31 cellular contexts compared by ENCODE assay signal in genomic region chr6:29263001-29263400, GRCh38. TPM values are rescaled to one million over a fixed set of nuclear protein-coding genes. Genes with fewer than 3 reads are reported as not detected.
DNase-seq lines count a peak whose midpoint lies in the region; ATAC-seq, FAIRE-seq and TF ChIP-seq lines count a peak whose summit lies in the region.
"Had no signal": no experiment of that assay in that cellular context is flagged by ENCODE, and none has a peak within 500 bp of the region (broad histone marks: within the 10 kb centered on the region; RNA-seq: fewer than 3 reads in every experiment).

No MANE protein-coding gene starts in this region.

- FAIRE-seq in K562 (lab: Jason Lieb, UNC): no peak
- FAIRE-seq: A204.1, G401.6, GM12891, GM19239 had no signal

- no TSS peak for BruUV-seq in K562 (replicated peaks; lab: Mats Ljungman, UMichigan)

- peak; percentile 29; the same call in 1 of the 2 replicates for TF ChIP-seq EP300 in K562 (IDR thresholded peaks at IDR 0.05; ENCODE audit: low read length)

- H2BK15ac ChIP-seq in mesendoderm (replicated peaks; ENCODE audit: low read depth): no peak overlapping the region

- H4K20me1 ChIP-seq in K562 (replicated peaks; ENCODE audit: control insufficient read depth, insufficient read depth, low read length): no peaks in the 10 kb centered on the region
- H4K20me1 ChIP-seq: BLaER1 had no signal

- H3K27ac ChIP-seq in K562 (ENCODE audit: extremely low read depth, low read depth, low read length) (no peak overlapping the region), mesendoderm (ENCODE audit: low read depth, low read length) (no peak overlapping the region)
- H3K27ac ChIP-seq: BLaER1 had no signal

- no peak for TF ChIP-seq RAD21 in K562 (CRISPR knock-in tag; conservative IDR thresholded peaks at IDR 0.05 in 1 of 2, IDR thresholded peaks at IDR 0.05 in 1 of 2)

- H3K4me3 Mint-ChIP-seq in chondrocyte (ENCODE audit: unreplicated experiment): no peak overlapping the region
- H3K4me3 Mint-ChIP-seq: CD14-positive monocyte; CD4-positive, alpha-beta memory T cell; CD4-positive, CD25-positive, alpha-beta regulatory T cell; CD8-positive, alpha-beta memory T cell had no signal

- H3K4me3 ChIP-seq in K562 (no peak overlapping the region), mesendoderm (ENCODE audit: low read length) (no peak overlapping the region)
- H3K4me3 ChIP-seq: BLaER1 had no signal

- no peaks in the 10 kb centered on the region for H3K9me3 ChIP-seq in K562 (replicated peaks; ENCODE audit: control insufficient read depth, insufficient read depth, low read depth, low read length)
- H3K9me3 ChIP-seq: BE2C had no signal

- H2BK5ac ChIP-seq in mesendoderm (ENCODE audit: low read length): no peak overlapping the region

- no peaks in the 10 kb centered on the region for H3K4me1 Mint-ChIP-seq in chondrocyte (ENCODE audit: low read depth)
- H3K4me1 Mint-ChIP-seq: CD14-positive monocyte; CD4-positive, alpha-beta memory T cell; CD4-positive, CD25-positive, alpha-beta regulatory T cell; CD8-positive, alpha-beta memory T cell had no signal

- in situ Hi-C loops in K562 (cut with MboI) (no loop called here), G401 (cut with HindIII; ENCODE audit: low sequenced_read_pairs) (no loop called here)

- H2AFZ ChIP-seq in K562 (ENCODE audit: low read depth, low read length): no peak overlapping the region

- no peak overlapping the region for H4K5ac ChIP-seq in mesendoderm (ENCODE audit: low read length)

- H3K79me1 ChIP-seq in mesendoderm (ENCODE audit: low read length): no peaks in the 10 kb centered on the region

- no peaks in the 10 kb centered on the region for H3K9me1 ChIP-seq in K562 (ENCODE audit: control insufficient read depth, insufficient read depth, low read length)

- TF ChIP-seq CTCF in K562 (IDR thresholded peaks at IDR 0.05 in 2 of 3, conservative IDR thresholded peaks at IDR 0.05 in 1 of 3; ENCODE audit: insufficient read depth in 2 of 3, low read depth in 1 of 3, low read length in 3 of 3) (no peak), chondrocyte (IDR thresholded peaks at IDR 0.05) (no peak)

- no peaks in the 10 kb centered on the region for H3K36me3 Mint-ChIP-seq in chondrocyte (ENCODE audit: low read depth)
- H3K36me3 Mint-ChIP-seq: CD14-positive monocyte; CD4-positive, alpha-beta memory T cell; CD4-positive, CD25-positive, alpha-beta regulatory T cell; CD8-positive, alpha-beta memory T cell had no signal

- ATAC-seq in K562 (no peak), HG03460 (IDR thresholded peaks at IDR 0.05; ENCODE audit: unreplicated experiment) (no peak)

- H3K4ac ChIP-seq in mesendoderm (ENCODE audit: low read depth, low read length): no peak overlapping the region

- H2BK120ac ChIP-seq in mesendoderm (ENCODE audit: low read depth, low read length): no peak overlapping the region

- peaks cover 3% of the 10 kb centered on the region for H3K9me3 Mint-ChIP-seq in chondrocyte (ENCODE audit: low read depth)

- no peak overlapping the region for H3K56ac ChIP-seq in mesendoderm (ENCODE audit: low read length)

- no peak overlapping the region for H4K8ac ChIP-seq in mesendoderm (ENCODE audit: low read depth, low read length)

- H3K4me2 ChIP-seq in K562 (ENCODE audit: insufficient read depth, low read length): peak overlapping the region; percentile 10; the same call in 1 of the 2 replicates
- H3K4me2 ChIP-seq in mesendoderm (ENCODE audit: low read length): no peak overlapping the region
- H3K4me2 ChIP-seq: BLaER1 had no signal

- no peak overlapping the region for H2AK5ac ChIP-seq in mesendoderm (ENCODE audit: low read length)

- H3K27ac Mint-ChIP-seq in chondrocyte (ENCODE audit: unreplicated experiment): no peak overlapping the region
- H3K27ac Mint-ChIP-seq: CD14-positive monocyte; CD4-positive, alpha-beta memory T cell; CD4-positive, CD25-positive, alpha-beta regulatory T cell; CD8-positive, alpha-beta memory T cell had no signal

- intact Hi-C loops in K562 (cut with micrococcal nuclease): no loop called here

- no peaks in the 10 kb centered on the region for H3K79me2 ChIP-seq in K562 (ENCODE audit: control insufficient read depth, insufficient read depth, low read length)
- no peaks in the 10 kb centered on the region for H3K79me2 ChIP-seq in mesendoderm (ENCODE audit: control insufficient read depth, insufficient read depth, low read length)

- H3K23ac ChIP-seq in mesendoderm (ENCODE audit: low read length): no peak overlapping the region

- POLR2A ChIA-PET in K562 (lab: Yijun Ruan, JAX): interaction anchor here (0.8 kb wide), 1 partner anchor 9 kb away, joined by 3 read pairs; no protein-coding TSS in a partner anchor

- WGBS in K562 (ENCODE audit: insufficient coverage, low coverage, missing lambda C conversion rate): 0% methylated on average over 3 of the region's 3 CpGs
- WGBS in mesendoderm (ENCODE audit: extremely low coverage, insufficient coverage, low lambda C conversion rate): no CpG with 5 or more reads among the region's 3 CpGs

- H3K27me3 Mint-ChIP-seq in chondrocyte (ENCODE audit: low read depth): peaks cover 5% of the 10 kb centered on the region

- peak; percentile 48 for DNase-seq in OCI-M1 (lab: John Stamatoyannopoulos, UW)
- peak; percentile 26 for DNase-seq in OCI-M2 (lab: John Stamatoyannopoulos, UW; ENCODE audit: unreplicated experiment)
- DNase-seq in K562 (ENCODE audit: extremely low read depth in 1 of 4, low spot score in 3 of 4): peak in 1 of 4 experiments; percentile 27
- DNase-seq in mesendoderm: peak; percentile 41
- no peak for DNase-seq in G401 (ENCODE audit: low spot score)
- DNase-seq in chondrocyte (ENCODE audit: low spot score): no peak
- DNase-seq: 8988T; ACHN; BE2C; C1 segment of cervical spinal cord; CD4-positive, alpha-beta memory T cell; CD4-positive, CD25-positive, alpha-beta regulatory T cell; CD8-positive, alpha-beta memory T cell; COR-L47; DMS 273 treated with DMSO at 0.1 percent for 48 hours; DMS153; DMS53; DMS79; DND-41; EL; GF-D8 had no signal

- CTCF ChIA-PET in K562 (lab: Yijun Ruan, JAX; ENCODE audit: low intra/inter-chr PET ratio): no interaction called here

- no peak overlapping the region for H3K18ac ChIP-seq in mesendoderm (ENCODE audit: low read length)

- H3K27me3 ChIP-seq in K562 (ENCODE audit: control insufficient read depth in 2 of 2, insufficient read depth in 2 of 2, low read length in 2 of 2) (no peaks in the 10 kb centered on the region), mesendoderm (ENCODE audit: insufficient read depth, low read length, poor library complexity) (no peaks in the 10 kb centered on the region)
- H3K27me3 ChIP-seq: BE2C, BLaER1 had no signal

- H3K36me3 ChIP-seq in K562 (ENCODE audit: control insufficient read depth, insufficient read depth, low read length): no peaks in the 10 kb centered on the region
- H3K36me3 ChIP-seq in mesendoderm (ENCODE audit: control insufficient read depth, insufficient read depth, low read length): no peaks in the 10 kb centered on the region
- H3K36me3 ChIP-seq: BE2C, BLaER1 had no signal

- TF ChIP-seq POLR2A in K562 (conservative IDR thresholded peaks at IDR 0.05): no peak

- no peak overlapping the region for H3K9ac ChIP-seq in K562 (ENCODE audit: insufficient read depth in 1 of 2, low read depth in 2 of 2, low read length in 2 of 2)
- no peak overlapping the region for H3K9ac ChIP-seq in mesendoderm (ENCODE audit: low read length)
- H3K9ac ChIP-seq: BLaER1 had no signal

- peaks cover 0 to 5% of the 10 kb centered on the region in 2 experiments; a peak in 1 of 5 replicates for H3K4me1 ChIP-seq in K562 (replicated peaks in 1 of 2; ENCODE audit: control insufficient read depth in 2 of 2, insufficient read depth in 2 of 2, low read length in 2 of 2)
- H3K4me1 ChIP-seq in mesendoderm (ENCODE audit: control insufficient read depth, low read depth, low read length): no peaks in the 10 kb centered on the region
- H3K4me1 ChIP-seq: BE2C, BLaER1 had no signal

TF ChIP-seq in K562, 482 proteins besides CTCF, POLR2A, EP300 and RAD21 (continues in another document):
- TF ChIP-seq ID3 (CRISPR knock-in tag; IDR thresholded peaks at IDR 0.05) (no peak), ID3 (tag; IDR thresholded peaks at IDR 0.05) (no peak), ETV5 (CRISPR knock-in tag; IDR thresholded peaks at IDR 0.05; ENCODE audit: low read depth) (no peak), ZNF121 (CRISPR knock-in tag; conservative IDR thresholded peaks at IDR 0.05) (no peak), KLF16 (IDR thresholded peaks at IDR 0.05) (peak; percentile 28; the same call in 1 of the 2 replicates), STAT5A (IDR thresholded peaks at IDR 0.05; ENCODE audit: borderline replicate concordance, low read length) (no peak), NCOR1 (IDR thresholded peaks at IDR 0.05) (peak; percentile 49), GABPB2 (CRISPR knock-in tag; conservative IDR thresholded peaks at IDR 0.05) (no peak), GABPB1 (CRISPR knock-in tag; IDR thresholded peaks at IDR 0.05) (no peak), ZNF143 (CRISPR knock-in tag; IDR thresholded peaks at IDR 0.05) (no peak), HNRNPL (IDR thresholded peaks at IDR 0.05; ENCODE audit: low read depth, low read length) (no peak)

RNA-seq across cellular contexts. Expression of gene OR14J1, which starts 38.5 kb away (rescaled TPM):
- total RNA-seq in K562 (2011; cell fraction: chromatin; rRNA removed; ENCODE audit: low replicate concordance): 0.18 TPM in 1 of 2 replicates, not detected in the other
- not detected in 2 replicates for total RNA-seq in K562 (2011; cell fraction: nucleolus; rRNA removed)
- total RNA-seq in K562 (2011; cell fraction: nucleoplasm; rRNA removed): 0.07 and 0.53 TPM in 2 replicates
- not detected in 2 replicates for total RNA-seq in K562 (2014; rRNA removed)
- not detected in 2 replicates for total RNA-seq in K562 (2014; rRNA removed; fragmentation: Illumina TruSeq; extraction: Trizol)
- total RNA-seq in K562 (2015; rRNA removed; fragmentation: Illumina TruSeq; extraction: Trizol): not detected in 2 replicates
- total RNA-seq in K562 (2021): not detected in 2 replicates
- polyA plus RNA-seq in K562 (2011; rRNA removed): not detected in 2 replicates
- not detected in 2 replicates for polyA plus RNA-seq in K562 (2011; cell fraction: cytosol; rRNA removed)
- polyA plus RNA-seq in K562 (2011; cell fraction: nucleus; rRNA removed): not detected in 2 replicates
- polyA plus RNA-seq in K562 (2012): not detected in 2 replicates
- not detected in 2 replicates for polyA plus RNA-seq in K562 (2014; fragmentation: Illumina TruSeq; extraction: Trizol)
- polyA plus RNA-seq in K562 (2014; fragmentation: Nextera tagmentation; extraction: Ambion mirVana): not detected
- not detected in 2 replicates for polyA plus RNA-seq in K562 (2014; rRNA removed)
- polyA minus RNA-seq in K562 (2011; rRNA and poly(A)+ RNA removed): not detected in 2 replicates
- not detected in 2 replicates for polyA minus RNA-seq in K562 (2011; cell fraction: cytosol; rRNA and poly(A)+ RNA removed)
- under 0.01 TPM in 1 of 2 replicates, not detected in the other for polyA minus RNA-seq in K562 (2011; cell fraction: nucleus; rRNA and poly(A)+ RNA removed)
- polyA plus RNA-seq in mesendoderm (2013, experiment 1 of 2): not detected
- polyA plus RNA-seq in mesendoderm (2013, experiment 2 of 2): not detected
- total RNA-seq in G401 (2014; rRNA removed; shearing (Covaris generic)): not detected in 2 replicates
- total RNA-seq in chondrocyte: not detected in 3 replicates
- total RNA-seq: A673; CD4-positive, alpha-beta memory T cell; CD4-positive, CD25-positive, alpha-beta regulatory T cell; CD8-positive, alpha-beta memory T cell; Daoy had no signal
- polyA plus RNA-seq: AG04450; CD14-positive monocyte; CD4-positive, alpha-beta memory T cell; CD4-positive, CD25-positive, alpha-beta regulatory T cell; CD8-positive, alpha-beta memory T cell had no signal

Comparison
In these comparisons a context has a peak if more than half of its experiments do, and no peak if none do; other contexts are left out.
1. DNase-seq: peak in OCI-M1 (single experiment), OCI-M2 (single experiment) and mesendoderm (single experiment); none in G401 (single experiment) and chondrocyte (single experiment).